ENCODE assay signal across 8 cellular contexts in the genomic region with DNA sequence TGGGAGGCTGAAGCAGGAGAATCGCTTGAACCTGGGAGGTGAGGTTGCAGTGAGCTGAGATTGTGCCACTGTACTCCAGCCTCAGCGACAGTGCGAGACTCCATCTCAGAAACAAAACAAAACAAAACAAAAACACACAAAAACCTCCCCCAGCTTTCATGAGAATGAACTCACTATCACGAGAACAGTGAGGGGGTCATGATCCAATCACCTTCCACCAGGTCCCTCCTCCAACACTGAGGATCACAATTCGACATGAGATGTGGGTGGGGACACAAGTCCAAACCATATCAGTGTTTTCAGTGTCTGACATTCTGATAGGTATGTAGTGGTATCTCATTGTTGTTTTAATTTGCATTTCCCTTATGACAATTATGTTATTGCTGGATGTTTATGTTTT.
"Had no signal": no experiment of that assay in that cellular context is flagged by ENCODE, and none has a peak within 500 bp of the region (broad histone marks: within the 10 kb centered on the region; RNA-seq: fewer than 3 reads in every experiment).

No MANE protein-coding gene starts in this region.

- FAIRE-seq: H1, H54, HTR-8/SVneo had no signal

- H3K9ac ChIP-seq: GM23248 had no signal

- DNase-seq: GM23248, H9, HCEC 1CT, KG1 had no signal

- H3K4me3 ChIP-seq: GM23248 had no signal

- H2AFZ ChIP-seq: GM23248 had no signal

- H3K27ac ChIP-seq: GM23248, HL-60 had no signal
